ENCODE assay signal across 1 cellular context in genomic region chr19:5312058-5312457, GRCh38.
TF ChIP-seq lines count a peak whose summit lies in the region.

No MANE protein-coding gene starts in this region.

TF ChIP-seq in HEK293, 187 proteins besides CTCF, POLR2A, EP300 and RAD21 (continued from another document):
- peak; percentile 34; the same call in 1 of the 2 replicates for TF ChIP-seq KLF8 (tag by site-specific recombination; IDR thresholded peaks at IDR 0.05)
- no peak for TF ChIP-seq ZNF18 (tag by site-specific recombination; IDR thresholded peaks at IDR 0.05)
- peak; percentile 100 for TF ChIP-seq ZNF146 (tag by site-specific recombination; IDR thresholded peaks at IDR 0.05)
- TF ChIP-seq ZNF629 (tag by site-specific recombination; IDR thresholded peaks at IDR 0.05), result no peak
- TF ChIP-seq ZNF580 (tag by site-specific recombination; IDR thresholded peaks at IDR 0.05), result peak; percentile 83
- TF ChIP-seq ZNF214 (tag by site-specific recombination; IDR thresholded peaks at IDR 0.05; ENCODE audit: borderline replicate concordance), result no peak
- no peak for TF ChIP-seq MZF1 (tag by site-specific recombination; IDR thresholded peaks at IDR 0.05; ENCODE audit: borderline replicate concordance)
- no peak for TF ChIP-seq ZNF843 (tag by site-specific recombination; IDR thresholded peaks at IDR 0.05)
- peak; percentile 59; the same call in 1 of the 2 replicates for TF ChIP-seq ZSCAN5A (tag by site-specific recombination; IDR thresholded peaks at IDR 0.05)
